In the genomic region with DNA sequence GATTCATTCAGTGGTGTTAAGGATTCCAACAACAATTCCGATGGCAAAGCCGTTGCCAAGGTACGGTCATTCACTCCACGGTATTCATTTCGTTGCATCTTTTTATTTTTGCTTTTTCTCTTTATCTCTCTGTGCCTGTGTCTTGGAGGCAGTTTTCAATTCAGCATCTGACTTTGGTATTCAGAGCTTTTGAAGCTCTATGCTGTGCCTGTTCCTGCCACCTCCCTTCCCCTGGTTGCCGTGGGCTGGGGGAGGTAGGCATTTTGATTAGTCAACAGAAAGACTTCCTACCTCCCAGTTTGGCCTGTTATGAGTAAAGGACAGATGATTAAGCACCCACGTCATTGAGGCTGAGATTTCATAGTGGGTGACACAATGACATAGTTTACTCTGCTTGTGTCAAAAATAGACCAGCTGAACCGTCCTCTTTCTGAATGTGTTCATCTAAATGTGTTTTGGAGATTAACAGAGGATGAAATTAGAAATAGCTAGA, we compare ENCODE assay signal across 8 cellular contexts.
A peak's percentile ranks its signal among the peaks of the same experiment; 100 is the strongest.
DNase-seq lines count a peak whose midpoint lies in the region; ATAC-seq and TF ChIP-seq lines count a peak whose summit lies in the region.

No MANE protein-coding gene starts in this region.

- intact Hi-C loops in dorsolateral prefrontal cortex (cut with DNase I), result loop anchor here (2.0 to 10.0 kb wide), 3 partner anchors 41 to 324 kb away; partner anchors contain the start of gene ZNF365 (in 1 of the 2)

- H3K27me3 ChIP-seq in dorsolateral prefrontal cortex, result no peaks in the 10 kb centered on the region

- peak overlapping the region in 56 of 59 donors; percentile 67 to 99 (median 96) for H3K27ac ChIP-seq in dorsolateral prefrontal cortex

- no peaks in the 10 kb centered on the region for H3K27me3 Mint-ChIP-seq in activated CD4-positive, alpha-beta T cell treated with anti-CD3 and anti-CD28 coated beads, Interleukin-2, amount 10 ng/mL, durations not matched to agents 7 days and 5 days
- H3K27me3 Mint-ChIP-seq in stimulated activated naive B cell treated with anti-CD40 and anti-IgM and Interleukin-4, amounts not matched to agents 10 μg/mL and 1 μg/mL and 100 μg/mL, for 72 hours, result no peaks in the 10 kb centered on the region

- POLR2A ChIA-PET in activated CD4-positive, alpha-beta T cell treated with anti-CD3 and anti-CD28 coated beads, Interleukin-2, amount 10 ng/mL, durations not matched to agents 7 days and 5 days (lab: Charles Lee), result interaction anchor here (1.2 to 2.9 kb wide), 6 partner anchors 9 to 149 kb away, joined by 3 to 26 read pairs (median 6); partner anchors contain the start of gene ARID5B

- H3K9me3 Mint-ChIP-seq in activated CD4-positive, alpha-beta T cell treated with anti-CD3 and anti-CD28 coated beads, Interleukin-2, amount 10 ng/mL, durations not matched to agents 7 days and 5 days, result peaks cover 6% of the 10 kb centered on the region
- peaks cover 0 to under 1% of the 10 kb centered on the region in 2 donors for H3K9me3 Mint-ChIP-seq in stimulated activated naive B cell treated with anti-CD40 and anti-IgM and Interleukin-4, amounts not matched to agents 10 μg/mL and 1 μg/mL and 100 μg/mL, for 72 hours

- DNase-seq in AG08395 (ENCODE audit: low spot score) (peak; percentile 75), dorsolateral prefrontal cortex (peak in 3 of 10 donors; percentile 42 to 64 (median 52)), myocyte (ENCODE audit: low read depth) (peak; percentile 91), OCI-M2 (lab: John Stamatoyannopoulos, UW; ENCODE audit: unreplicated experiment) (no peak)
- peak; percentile 83 for DNase-seq in activated CD4-positive, alpha-beta T cell treated with anti-CD3 and anti-CD28 coated beads, Interleukin-2, amount 10 ng/mL, durations not matched to agents 7 days and 5 days
- peak; percentile 83 for DNase-seq in stimulated activated naive B cell treated with anti-CD40 and anti-IgM and Interleukin-4, amounts not matched to agents 10 μg/mL and 1 μg/mL and 100 μg/mL, for 72 hours

- H3K4me3 ChIP-seq in dorsolateral prefrontal cortex, result peak overlapping the region; percentile 44 to 88 (median 70)

- peak overlapping the region; percentile 86 for H3K4me3 Mint-ChIP-seq in activated CD4-positive, alpha-beta T cell treated with anti-CD3 and anti-CD28 coated beads, Interleukin-2, amount 10 ng/mL, durations not matched to agents 7 days and 5 days
- H3K4me3 Mint-ChIP-seq in stimulated activated naive B cell treated with anti-CD40 and anti-IgM and Interleukin-4, amounts not matched to agents 10 μg/mL and 1 μg/mL and 100 μg/mL, for 72 hours, result peak overlapping the region; percentile 86 to 88

- peak in 1 of 56 donors; percentile 15 for TF ChIP-seq CTCF in dorsolateral prefrontal cortex (IDR thresholded peaks at IDR 0.05 in 54 of 56, conservative IDR thresholded peaks at IDR 0.05 in 2 of 56; ENCODE audit: low read depth in 1 of 56, partially characterized antibody in 56 of 56)

- H3K36me3 Mint-ChIP-seq in activated CD4-positive, alpha-beta T cell treated with anti-CD3 and anti-CD28 coated beads, Interleukin-2, amount 10 ng/mL, durations not matched to agents 7 days and 5 days (ENCODE audit: low read depth), result peaks cover 56% of the 10 kb centered on the region
- peaks cover 68 to 79% of the 10 kb centered on the region in 2 donors for H3K36me3 Mint-ChIP-seq in stimulated activated naive B cell treated with anti-CD40 and anti-IgM and Interleukin-4, amounts not matched to agents 10 μg/mL and 1 μg/mL and 100 μg/mL, for 72 hours

- CTCF ChIA-PET in activated CD4-positive, alpha-beta T cell treated with anti-CD3 and anti-CD28 coated beads, Interleukin-2, amount 10 ng/mL, durations not matched to agents 7 days and 5 days (lab: Charles Lee), result interaction anchor here (0.9 to 3.5 kb wide), 12 partner anchors 10 to 219 kb away, joined by 3 to 38 read pairs (median 5); partner anchors contain the start of gene ARID5B

- peaks cover 95% of the 10 kb centered on the region for H3K4me1 Mint-ChIP-seq in activated CD4-positive, alpha-beta T cell treated with anti-CD3 and anti-CD28 coated beads, Interleukin-2, amount 10 ng/mL, durations not matched to agents 7 days and 5 days
- H3K4me1 Mint-ChIP-seq in stimulated activated naive B cell treated with anti-CD40 and anti-IgM and Interleukin-4, amounts not matched to agents 10 μg/mL and 1 μg/mL and 100 μg/mL, for 72 hours, result peaks cover 67 to 98% of the 10 kb centered on the region in 2 donors

- peak overlapping the region; percentile 98 for H3K27ac Mint-ChIP-seq in activated CD4-positive, alpha-beta T cell treated with anti-CD3 and anti-CD28 coated beads, Interleukin-2, amount 10 ng/mL, durations not matched to agents 7 days and 5 days
- H3K27ac Mint-ChIP-seq in stimulated activated naive B cell treated with anti-CD40 and anti-IgM and Interleukin-4, amounts not matched to agents 10 μg/mL and 1 μg/mL and 100 μg/mL, for 72 hours, result peak overlapping the region; percentile 99

- ATAC-seq in GM19351 (IDR thresholded peaks at IDR 0.05; ENCODE audit: unreplicated experiment) (peak; percentile 53), HG03521 (IDR thresholded peaks at IDR 0.05; ENCODE audit: unreplicated experiment) (peak; percentile 54)
- ATAC-seq in stimulated activated naive B cell treated with anti-CD40 and anti-IgM and Interleukin-4, amounts not matched to agents 10 μg/mL and 1 μg/mL and 100 μg/mL, for 72 hours (replicated peaks), result peak; percentile 51 to 55
